Comparison of ENCODE assay signal across 20 cellular contexts in genomic region chr3:55190296-55190695, GRCh38.
DNase-seq lines count a peak whose midpoint lies in the region; ATAC-seq and TF ChIP-seq lines count a peak whose summit lies in the region.
"Had no signal": no experiment of that assay in that cellular context is flagged by ENCODE, and none has a peak within 500 bp of the region (broad histone marks: within the 10 kb centered on the region; RNA-seq: fewer than 3 reads in every experiment).

No MANE protein-coding gene starts in this region.

- H2BK5ac ChIP-seq in mesenchymal stem cell (ENCODE audit: low read depth, low read length, poor library complexity, severe bottlenecking): peak overlapping the region; percentile 78

- intact Hi-C loops in left ventricle myocardium superior (cut with micrococcal nuclease): no loop called here
- intact Hi-C loops in Right ventricle myocardium inferior (cut with DNase I): no loop called here
- intact Hi-C loops in OCI-LY7 (cut with micrococcal nuclease; ENCODE audit: unreplicated experiment): no loop called here

- H3K27ac ChIP-seq in mesenchymal stem cell (ENCODE audit: low read length, poor library complexity, severe bottlenecking): peak overlapping the region; percentile 94
- no peak overlapping the region for H3K27ac ChIP-seq in OCI-LY7 (ENCODE audit: low read depth, low read length, poor library complexity, severe bottlenecking)
- H3K27ac ChIP-seq: tibial nerve had no signal

- no peak overlapping the region for H2BK15ac ChIP-seq in mesenchymal stem cell (ENCODE audit: low read depth, poor library complexity, severe bottlenecking)

- H3K79me1 ChIP-seq in mesenchymal stem cell (replicated peaks; ENCODE audit: low read length, poor library complexity, severe bottlenecking): no peaks in the 10 kb centered on the region

- H3K36me3 ChIP-seq in mesenchymal stem cell (ENCODE audit: control insufficient read depth in 1 of 2, insufficient read depth in 2 of 2, low read depth in 1 of 2, low read length in 2 of 2) (no peaks in the 10 kb centered on the region), OCI-LY7 (ENCODE audit: insufficient read depth, low read length) (no peaks in the 10 kb centered on the region)
- H3K36me3 ChIP-seq: tibial nerve had no signal

- H4K91ac ChIP-seq in mesenchymal stem cell (ENCODE audit: low read length): peak overlapping the region; percentile 4

- ATAC-seq in left ventricle myocardium superior (peak; percentile 40), Right ventricle myocardium inferior (no peak), T-cell (replicated peaks in 1 of 4) (no peak), HG02852 (IDR thresholded peaks at IDR 0.05; ENCODE audit: unreplicated experiment) (no peak)
- ATAC-seq: HepG2 had no signal

- TF ChIP-seq CTCF in cardiac fibroblast (IDR thresholded peaks at IDR 0.05; ENCODE audit: low read depth, low read length): no peak
- no peak for TF ChIP-seq CTCF in OCI-LY7 (conservative IDR thresholded peaks at IDR 0.05; ENCODE audit: low read length)

- peak overlapping the region; percentile 79 to 95 for H3K18ac ChIP-seq in mesenchymal stem cell (ENCODE audit: low read depth in 1 of 2, low read length in 2 of 2)

- CTCF ChIA-PET in OCI-LY7 (lab: Charles Lee; ENCODE audit: unreplicated experiment) (no interaction called here), T-cell (lab: Charles Lee) (no interaction called here)

- peak overlapping the region; percentile 57 to 82 for H3K4ac ChIP-seq in mesenchymal stem cell (ENCODE audit: low read depth in 1 of 2, low read length in 2 of 2)

- H3K9ac ChIP-seq in mesenchymal stem cell (ENCODE audit: low read length): no peak overlapping the region

- no peaks in the 10 kb centered on the region for H3K36me3 Mint-ChIP-seq in T-cell

- no peak overlapping the region for H4K8ac ChIP-seq in mesenchymal stem cell (ENCODE audit: low read length)

- no peak overlapping the region for H2AFZ ChIP-seq in mesenchymal stem cell (ENCODE audit: low read depth, low read length)
- no peak overlapping the region for H2AFZ ChIP-seq in OCI-LY7 (ENCODE audit: low read length)

- H3K9me3 ChIP-seq in mesenchymal stem cell (ENCODE audit: control insufficient read depth, low read length) (no peaks in the 10 kb centered on the region), OCI-LY7 (ENCODE audit: low read length) (no peaks in the 10 kb centered on the region)

- POLR2A ChIA-PET in OCI-LY7 (lab: Charles Lee) (interaction anchor here (1.2 kb wide), 1 partner anchor 13 kb away, joined by 7 read pairs; no protein-coding TSS in a partner anchor), T-cell (lab: Charles Lee) (no interaction called here)

- H3K9me3 Mint-ChIP-seq in T-cell: peaks cover 6 to 15% (median 6%) of the 10 kb centered on the region in 3 donors
- H3K9me3 Mint-ChIP-seq: nephron had no signal

- no peak overlapping the region for H3K4me3 Mint-ChIP-seq in T-cell
- H3K4me3 Mint-ChIP-seq: CD4-positive, alpha-beta T cell; nephron; T-helper 2 cell treated with Interferon-gamma antibody and Interleukin-4, amounts not matched to agents 5 μg/mL and 100 μg/mL, for 36 hours had no signal

- H3K79me2 ChIP-seq in OCI-LY7 (ENCODE audit: insufficient read depth, low read depth, low read length): no peaks in the 10 kb centered on the region

- no peaks in the 10 kb centered on the region for H3K4me1 Mint-ChIP-seq in T-cell

- peaks cover 0 to 4% of the 10 kb centered on the region in 2 donors for H3K27me3 Mint-ChIP-seq in T-cell
- H3K27me3 Mint-ChIP-seq: CD4-positive, alpha-beta T cell had no signal

- no peak overlapping the region for H3K27ac Mint-ChIP-seq in T-cell
- H3K27ac Mint-ChIP-seq: CD4-positive, alpha-beta T cell; nephron; T-helper 2 cell treated with Interferon-gamma antibody and Interleukin-4, amounts not matched to agents 5 μg/mL and 100 μg/mL, for 36 hours had no signal

- H3K27me3 ChIP-seq in mesenchymal stem cell (ENCODE audit: control insufficient read depth in 1 of 2, insufficient read depth in 1 of 2, low read length in 2 of 2): no peaks in the 10 kb centered on the region
- H3K27me3 ChIP-seq: tibial nerve had no signal

- H3K23ac ChIP-seq in mesenchymal stem cell (ENCODE audit: low read length in 2 of 2): no peak overlapping the region

- no TSS peak for BruUV-seq in OCI-LY7 (replicated peaks; lab: Mats Ljungman, UMichigan)

- peak overlapping the region; percentile 98 for H2AK5ac ChIP-seq in mesenchymal stem cell (ENCODE audit: low read length, severe bottlenecking)

- H3K14ac ChIP-seq in mesenchymal stem cell (ENCODE audit: low read length in 2 of 2): no peak overlapping the region

- no peaks in the 10 kb centered on the region for H4K20me1 ChIP-seq in OCI-LY7 (ENCODE audit: insufficient read depth, low read length)

- peaks cover 8% of the 10 kb centered on the region for H3K4me1 ChIP-seq in mesenchymal stem cell (ENCODE audit: control insufficient read depth, insufficient read depth, low read depth, low read length)
- H3K4me1 ChIP-seq in OCI-LY7 (ENCODE audit: insufficient read depth, low read length, poor library complexity, severe bottlenecking): no peaks in the 10 kb centered on the region
- H3K4me1 ChIP-seq: tibial nerve had no signal

- H3K4me3 ChIP-seq in cardiac fibroblast (replicated peaks in 1 of 2; ENCODE audit: low read depth in 2 of 2, low read length in 2 of 2) (no peak overlapping the region), mesenchymal stem cell (ENCODE audit: insufficient read depth in 1 of 2, low read depth in 1 of 2, low read length in 2 of 2) (no peak overlapping the region), OCI-LY7 (ENCODE audit: low read depth, low read length, poor library complexity, severe bottlenecking) (no peak overlapping the region)
- H3K4me3 ChIP-seq: lung, tibial nerve had no signal

- H2BK120ac ChIP-seq in mesenchymal stem cell (ENCODE audit: low read depth, low read length): no peak overlapping the region

- 4% methylated on average over 5 of the region's 6 CpGs for WGBS in mesenchymal stem cell

- H2BK12ac ChIP-seq in mesenchymal stem cell (ENCODE audit: low read length in 2 of 2): peak overlapping the region; percentile 28 to 51

- DNase-seq in left ventricle myocardium superior (no peak), Right ventricle myocardium inferior (ENCODE audit: missing footprints) (no peak), cardiac fibroblast (ENCODE audit: low read depth in 2 of 2) (peak; percentile 51 to 87), mesenchymal stem cell (peak; percentile 93), OCI-LY7 (ENCODE audit: low spot score) (no peak), T-cell (no peak)
- DNase-seq in effector CD8-positive, alpha-beta T cell (lab: John Stamatoyannopoulos, UW): no peak
- DNase-seq: activated CD4-positive, alpha-beta T cell treated with anti-CD3 and anti-CD28 coated beads for 1 hour; activated gamma-delta T cell; CD4-positive, alpha-beta T cell; glutamatergic neuron; NCI-H1694 treated with DMSO at 0.1 percent for 48 hours; NCI-H226; stimulated activated naive CD4-positive, alpha-beta T cell had no signal

- H3K4me2 ChIP-seq in mesenchymal stem cell (ENCODE audit: low read length, poor library complexity, severe bottlenecking) (no peak overlapping the region), OCI-LY7 (ENCODE audit: low read length) (no peak overlapping the region)

- H3K9me2 ChIP-seq in OCI-LY7 (ENCODE audit: insufficient read depth, low read length): no peaks in the 10 kb centered on the region

Comparison
In these comparisons a context has a peak if more than half of its experiments do, and no peak if none do; other contexts are left out.
1. DNase-seq: peak in cardiac fibroblast (2 of 2) and mesenchymal stem cell (single experiment); none in left ventricle myocardium superior (single experiment), Right ventricle myocardium inferior (single experiment), effector CD8-positive, alpha-beta T cell (single experiment), OCI-LY7 (single experiment) and T-cell (0 of 34).